ENCODE assay signal across 8 cellular contexts in the genomic region with DNA sequence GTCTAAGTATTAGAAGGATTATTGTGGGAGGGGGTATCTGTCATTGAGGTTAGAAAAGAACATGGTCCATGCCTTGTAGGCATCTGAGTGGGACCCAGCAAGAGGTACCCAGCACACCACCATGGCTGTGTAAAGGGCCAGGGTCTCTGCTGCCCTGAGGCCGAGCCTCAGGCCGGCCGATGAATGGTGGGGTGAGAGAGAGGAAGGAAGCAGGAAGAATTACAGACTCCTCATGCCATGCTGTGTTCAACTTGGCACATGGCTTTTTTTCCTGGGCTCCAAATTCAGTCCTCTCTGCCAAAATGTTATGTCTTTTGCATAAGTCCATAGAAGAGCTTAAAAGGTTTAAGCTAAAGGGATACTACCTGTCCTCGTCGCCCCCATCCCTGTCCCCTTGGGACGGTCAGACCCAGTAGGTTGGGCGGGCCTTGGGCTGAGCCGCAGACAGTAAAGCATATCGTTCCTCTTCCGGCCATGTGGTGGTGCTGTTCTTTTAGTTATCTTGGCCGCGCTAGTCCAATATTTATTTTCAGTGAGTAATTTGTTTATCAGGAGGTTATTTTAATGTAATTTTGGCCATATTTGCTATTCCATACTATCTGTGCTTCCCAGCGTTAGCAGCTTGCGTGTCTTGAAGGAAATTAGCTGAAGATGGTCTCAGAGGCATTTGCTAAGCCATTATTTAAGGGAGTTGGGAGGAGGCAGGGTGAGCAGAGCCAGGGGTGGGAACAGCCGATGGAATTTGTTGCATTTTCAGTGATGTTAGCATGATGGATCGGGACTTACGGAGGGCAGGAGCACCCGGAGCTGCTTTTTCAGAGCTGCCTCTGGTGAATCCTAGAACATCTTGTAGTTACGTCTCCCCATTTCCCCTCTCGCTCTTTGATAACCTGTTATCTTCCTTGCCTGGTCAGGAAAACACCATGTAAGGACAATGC.
DNase-seq lines count a peak whose midpoint lies in the region; ATAC-seq and TF ChIP-seq lines count a peak whose summit lies in the region.

No MANE protein-coding gene starts in this region.

- TF ChIP-seq CTCF in astrocyte of the cerebellum (IDR thresholded peaks at IDR 0.05; ENCODE audit: low read depth, low read length, missing control alignments): peak; percentile 57

- no peak overlapping the region for H3K4me3 ChIP-seq in astrocyte of the cerebellum (ENCODE audit: low read depth, low read length)

- ATAC-seq in HG03442 (IDR thresholded peaks at IDR 0.05; ENCODE audit: unreplicated experiment): peak; percentile 69

- DNase-seq in SIG-M5 treated with dmso at 0.1 percent for 504 hours (lab: John Stamatoyannopoulos, UW; ENCODE audit: unreplicated experiment): peak; percentile 25
- DNase-seq in SIG-M5 (lab: John Stamatoyannopoulos, UW): no peak
- peak; percentile 39 for DNase-seq in RPMI8226
- no peak for DNase-seq in astrocyte of the cerebellum (ENCODE audit: low read depth)
- DNase-seq in islet precursor cell: peak; percentile 66
- DNase-seq in stimulated activated CD8-positive, alpha-beta memory T cell treated with anti-CD3 and anti-CD28 coated beads, Interleukin-4, amount 100 ng/mL, for 24 hours (ENCODE audit: low read depth): peak; percentile 1
- no peak for DNase-seq in amniotic stem cell (lab: John Stamatoyannopoulos, UW)

- in situ Hi-C loops in astrocyte of the cerebellum (cut with HindIII; ENCODE audit: low sequenced_read_pairs): no loop called here

Comparison
In these comparisons a context has a peak if more than half of its experiments do, and no peak if none do; other contexts are left out.
1. DNase-seq: peak in SIG-M5 treated with dmso at 0.1 percent for 504 hours (single experiment), RPMI8226 (single experiment), islet precursor cell (single experiment) and stimulated activated CD8-positive, alpha-beta memory T cell treated with anti-CD3 and anti-CD28 coated beads, Interleukin-4, amount 100 ng/mL, for 24 hours (single experiment); none in SIG-M5 (single experiment), astrocyte of the cerebellum (single experiment) and amniotic stem cell (single experiment).